Comparison of ENCODE assay signal across 9 cellular contexts in the genomic region with DNA sequence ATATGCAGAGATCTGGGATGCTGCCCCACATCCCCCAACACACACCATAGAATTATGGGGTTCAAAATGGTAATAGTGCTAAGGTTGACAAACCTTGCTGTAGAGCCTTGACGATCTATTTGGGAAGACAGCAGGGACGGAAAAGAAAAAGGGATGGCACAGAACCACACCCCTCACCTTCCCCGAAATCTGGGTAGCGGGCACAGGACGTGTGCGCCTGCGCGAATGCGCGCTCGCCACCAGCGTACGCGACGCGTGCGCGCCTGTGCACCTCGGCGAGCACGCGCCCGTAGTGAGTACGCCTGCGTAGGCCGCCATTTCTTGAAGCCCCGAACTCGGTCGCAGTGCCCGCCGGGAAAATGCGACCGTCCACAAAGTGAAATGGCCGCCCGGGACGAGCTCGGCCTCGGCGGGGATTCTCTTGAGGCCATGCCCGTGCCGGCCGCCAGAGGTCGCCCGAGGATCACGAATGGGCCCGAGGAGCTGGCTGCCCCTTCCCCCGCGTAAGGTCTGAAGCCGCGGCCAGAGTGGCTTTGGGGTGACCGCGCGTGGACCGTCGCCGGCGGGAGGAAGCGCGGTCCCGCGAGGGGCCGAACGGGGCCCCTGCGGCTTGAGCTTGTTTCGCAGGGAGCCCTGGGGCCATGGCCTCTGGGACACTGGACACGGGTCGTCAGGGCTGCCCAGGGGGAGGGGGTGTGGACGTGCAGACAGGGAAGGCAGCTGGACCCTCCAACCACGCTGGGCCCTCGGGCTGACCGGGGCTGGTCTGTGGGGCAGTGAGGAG. TPM values are rescaled to one million over a fixed set of nuclear protein-coding genes. Genes with fewer than 3 reads are reported as not detected.
DNase-seq lines count a peak whose midpoint lies in the region; ATAC-seq, FAIRE-seq and TF ChIP-seq lines count a peak whose summit lies in the region.
"Had no signal": no experiment of that assay in that cellular context is flagged by ENCODE, and none has a peak within 500 bp of the region (broad histone marks: within the 10 kb centered on the region; RNA-seq: fewer than 3 reads in every experiment).

No MANE protein-coding gene starts in this region.

- peak overlapping the region; percentile 82 for H3K4me2 ChIP-seq in smooth muscle cell

- no peaks in the 10 kb centered on the region for H3F3A ChIP-seq in smooth muscle cell (ENCODE audit: low read depth)

- peak; percentile 85 for ATAC-seq in GM18907 (IDR thresholded peaks at IDR 0.05; ENCODE audit: unreplicated experiment)
- peak; percentile 94 for ATAC-seq in HG03139 (IDR thresholded peaks at IDR 0.05; ENCODE audit: unreplicated experiment)

- no peaks in the 10 kb centered on the region for H3K4me1 ChIP-seq in smooth muscle cell (ENCODE audit: low read depth)

- H2AFZ ChIP-seq in smooth muscle cell (ENCODE audit: low read depth) = peak overlapping the region; percentile 66

- H3K4me3 ChIP-seq in AG09309 (ENCODE audit: control insufficient read depth, low read depth, low read length) (peak overlapping the region; percentile 65), WI38 (ENCODE audit: low read depth, low read length) (peak overlapping the region; percentile 65), bronchial epithelial cell (ENCODE audit: low read depth, low read length) (peak overlapping the region; percentile 43), smooth muscle cell (peak overlapping the region; percentile 49)

- TF ChIP-seq CTCF in AG09309 (IDR thresholded peaks at IDR 0.05; ENCODE audit: control insufficient read depth, insufficient read depth, low read depth, low read length, missing control alignments) = peak; percentile 74
- TF ChIP-seq CTCF in WI38 (IDR thresholded peaks at IDR 0.05; ENCODE audit: low read depth, low read length) = no peak
- TF ChIP-seq CTCF in bronchial epithelial cell (IDR thresholded peaks at IDR 0.05; ENCODE audit: insufficient read depth, low read length, severe bottlenecking) = peak; percentile 73
- peak; percentile 78 for TF ChIP-seq CTCF in smooth muscle cell (IDR thresholded peaks at IDR 0.05; ENCODE audit: borderline replicate concordance, insufficient read depth, poor library complexity, severe bottlenecking)

- 37% methylated on average over 71 of the region's 71 CpGs for WGBS in smooth muscle cell (ENCODE audit: low lambda C conversion rate)

- peak overlapping the region; percentile 66 for H3K9ac ChIP-seq in smooth muscle cell (ENCODE audit: low read depth)

- H3K27ac ChIP-seq in smooth muscle cell (ENCODE audit: low read depth) = peak overlapping the region; percentile 52

- peak; percentile 48 for DNase-seq in AG09309 (ENCODE audit: low read depth)
- DNase-seq in NCI-H2196 (lab: John Stamatoyannopoulos, UW; ENCODE audit: unreplicated experiment) = peak; percentile 91
- DNase-seq in bronchial epithelial cell (ENCODE audit: low read depth) = peak; percentile 72
- DNase-seq in iPS-NIHi11 (ENCODE audit: low spot score) = peak; percentile 92
- DNase-seq in smooth muscle cell (lab: John Stamatoyannopoulos, UW; ENCODE audit: unreplicated experiment) = peak; percentile 65

- peaks cover 23% of the 10 kb centered on the region for H3K36me3 ChIP-seq in bronchial epithelial cell (ENCODE audit: control insufficient read depth, insufficient read depth, low read length)
- no peaks in the 10 kb centered on the region for H3K36me3 ChIP-seq in smooth muscle cell (ENCODE audit: low read depth)

- H3K9me3 ChIP-seq in smooth muscle cell (replicated peaks; ENCODE audit: low read depth) = no peaks in the 10 kb centered on the region

- no peaks in the 10 kb centered on the region for H4K20me1 ChIP-seq in smooth muscle cell (ENCODE audit: low read depth)

- no peaks in the 10 kb centered on the region for H3K79me2 ChIP-seq in smooth muscle cell (ENCODE audit: low read depth)

- H3K27me3 ChIP-seq in bronchial epithelial cell (ENCODE audit: control insufficient read depth, insufficient read depth, low read length) (no peaks in the 10 kb centered on the region), smooth muscle cell (ENCODE audit: low read depth) (no peaks in the 10 kb centered on the region)

- FAIRE-seq in bronchial epithelial cell (lab: Jason Lieb, UNC) = no peak
- FAIRE-seq: TTC549 had no signal

RNA-seq across cellular contexts. Expression of a gene that starts 43.7 kb away (rescaled TPM):
- total RNA-seq in bronchial epithelial cell (93.5 and 264 TPM in 2 replicates), smooth muscle cell (11.8 and 12.3 TPM in 2 replicates)
- polyA plus RNA-seq in smooth muscle cell = 7.2 and 17.5 TPM in 2 replicates

RNA-seq across cellular contexts. Expression of a gene that starts 52.4 kb away (rescaled TPM):
- total RNA-seq in bronchial epithelial cell = not detected in 2 replicates
- total RNA-seq in smooth muscle cell = not detected in 2 replicates
- polyA plus RNA-seq in smooth muscle cell = not detected in 2 replicates

Comparison
In these comparisons a context has a peak if more than half of its experiments do, and no peak if none do; other contexts are left out.
1. Peak in every context shown above with its lines: DNase-seq, ATAC-seq, H3K4me3 ChIP-seq and H3K27ac ChIP-seq.